8 cellular contexts compared by ENCODE assay signal in genomic region chr17:30708241-30709078, GRCh38.
DNase-seq lines count a peak whose midpoint lies in the region; ATAC-seq and TF ChIP-seq lines count a peak whose summit lies in the region.
"Not testable (repeated sequence)": the region's sequence is repeated elsewhere in the genome, so short reads cannot be mapped to it uniquely, and the experiment has no call there.

No MANE protein-coding gene starts in this region.

- DNase-seq in NCI-H1092 treated with DMSO at 0.1 percent for 48 hours (lab: John Stamatoyannopoulos, UW) (peak; percentile 97), SHP77 (lab: John Stamatoyannopoulos, UW) (peak; percentile 83 to 89), memory B cell (ENCODE audit: low spot score in 2 of 2) (peak; percentile 60 to 81)
- DNase-seq in activated T-helper 1 cell treated with anti-CD3 and anti-CD28 coated beads, Interleukin-2, amount 50 U/mL, for 16 hours (ENCODE audit: low read depth in 1 of 2, low spot score in 1 of 2), result peak; percentile 34 to 54
- not testable (repeated sequence) for DNase-seq in epithelial cell of proximal tubule (ENCODE audit: low read depth)
- peak; percentile 42 for DNase-seq in stimulated activated CD4-positive, alpha-beta T cell treated with anti-CD3 and anti-CD28 coated beads, Interleukin-2, amount 100 ng/mL, for 4 hours (ENCODE audit: low read depth)

- peaks cover 29% of the 10 kb centered on the region for H3K27me3 Mint-ChIP-seq in memory B cell

- peak overlapping the region; percentile 93 for H3K27ac ChIP-seq in BLaER1

- peak overlapping the region; percentile 94 for H3K9ac ChIP-seq in BLaER1

- H3K4me2 ChIP-seq in BLaER1, result peak overlapping the region; percentile 96

- not testable (repeated sequence) for H3K9me3 Mint-ChIP-seq in memory B cell

- peaks cover 26% of the 10 kb centered on the region for H3K4me1 Mint-ChIP-seq in memory B cell

- H3K27ac Mint-ChIP-seq in memory B cell, result peak overlapping the region; percentile 36

- ATAC-seq in GM21423 (IDR thresholded peaks at IDR 0.05; ENCODE audit: unreplicated experiment), result peak; percentile 56
- peak; percentile 77 for ATAC-seq in memory B cell (ENCODE audit: low read depth)

- H3K4me1 ChIP-seq in BLaER1, result peaks cover 56% of the 10 kb centered on the region

- peaks cover 35% of the 10 kb centered on the region for H4K20me1 ChIP-seq in BLaER1

- not testable (repeated sequence) for H3K36me3 Mint-ChIP-seq in memory B cell

- peak overlapping the region; percentile 89 for H3K4me3 ChIP-seq in BLaER1
- peak overlapping the region; percentile 71 for H3K4me3 ChIP-seq in epithelial cell of proximal tubule (ENCODE audit: low read depth, low read length)

- TF ChIP-seq CTCF in epithelial cell of proximal tubule (conservative IDR thresholded peaks at IDR 0.05; ENCODE audit: low read depth, low read length), result not testable (repeated sequence)

- H3K27me3 ChIP-seq in BLaER1, result peaks cover 18% of the 10 kb centered on the region

- not testable (repeated sequence) for H3K9me3 ChIP-seq in BLaER1

- H3K4me3 Mint-ChIP-seq in memory B cell, result peak overlapping the region; percentile 95

- not testable (repeated sequence) for H3K36me3 ChIP-seq in BLaER1
